ENCODE assay signal across 15 cellular contexts in genomic region chr10:90977162-90977854, GRCh38. TPM values are rescaled to one million over a fixed set of nuclear protein-coding genes. Genes with fewer than 3 reads are reported as not detected.
DNase-seq lines count a peak whose midpoint lies in the region; ATAC-seq and TF ChIP-seq lines count a peak whose summit lies in the region.
"Had no signal": no experiment of that assay in that cellular context is flagged by ENCODE, and none has a peak within 500 bp of the region (broad histone marks: within the 10 kb centered on the region; RNA-seq: fewer than 3 reads in every experiment).

No MANE protein-coding gene starts in this region.

- H3K9me2 ChIP-seq in PC-3 (replicated peaks; ENCODE audit: low read length), result no peaks in the 10 kb centered on the region

- BruUV-seq in PC-3 (replicated peaks; lab: Mats Ljungman, UMichigan), result no TSS peak

- H3K36me3 Mint-ChIP-seq in endodermal cell (ENCODE audit: low read depth), result no peaks in the 10 kb centered on the region

- TF ChIP-seq CTCF in endodermal cell (conservative IDR thresholded peaks at IDR 0.05) (no peak), PC-3 (conservative IDR thresholded peaks at IDR 0.05; ENCODE audit: low read depth, low read length) (no peak)

- WGBS in endodermal cell (ENCODE audit: insufficient coverage in 1 of 2, insufficient read length in 1 of 2), 2 experiments, result 90 to 92% methylated on average over 3 of the region's 3 CpGs

- H3K79me2 ChIP-seq in PC-3 (ENCODE audit: low read length), result no peaks in the 10 kb centered on the region

- peaks cover 17% of the 10 kb centered on the region for H3K4me1 ChIP-seq in endodermal cell (ENCODE audit: control insufficient read depth, insufficient read depth, low read length)
- H3K4me1 ChIP-seq in PC-3 (ENCODE audit: insufficient read depth, low read length), result no peaks in the 10 kb centered on the region
- H3K4me1 ChIP-seq: Caco-2 had no signal

- H3K9ac ChIP-seq in endodermal cell (ENCODE audit: extremely low read depth, low read length, poor library complexity, severe bottlenecking) (no peak overlapping the region), PC-3 (ENCODE audit: low read length) (no peak overlapping the region)

- CTCF ChIA-PET in PC-3 (lab: Charles Lee), result no interaction called here

- ATAC-seq in GM18861 (IDR thresholded peaks at IDR 0.05; ENCODE audit: unreplicated experiment) (peak; percentile 71), GM19467 (IDR thresholded peaks at IDR 0.05; ENCODE audit: unreplicated experiment) (peak; percentile 56), HG03060 (IDR thresholded peaks at IDR 0.05; ENCODE audit: low read depth, unreplicated experiment) (peak; percentile 75), PC-3 (no peak)
- ATAC-seq: left lobe of liver, T-helper 17 cell had no signal

- peaks cover 46% of the 10 kb centered on the region for H3K27me3 Mint-ChIP-seq in endodermal cell (ENCODE audit: insufficient read depth)

- no peak overlapping the region for H3K4me3 Mint-ChIP-seq in endodermal cell
- H3K4me3 Mint-ChIP-seq: HFFc6, neural crest cell, T-helper 17 cell had no signal

- intact Hi-C loops in PC-3 (cut with micrococcal nuclease), result no loop called here

- H3K27ac ChIP-seq in endodermal cell (ENCODE audit: low read depth, low read length), result no peak overlapping the region
- H3K27ac ChIP-seq in PC-3 (ENCODE audit: low read length), result no peak overlapping the region
- H3K27ac ChIP-seq: dorsolateral prefrontal cortex had no signal

- H4K20me1 ChIP-seq in PC-3 (ENCODE audit: low read length), result no peaks in the 10 kb centered on the region

- POLR2A ChIA-PET in PC-3 (lab: Charles Lee; ENCODE audit: unreplicated experiment), result no interaction called here

- peaks cover 15% of the 10 kb centered on the region for H3K4me1 Mint-ChIP-seq in endodermal cell
- H3K4me1 Mint-ChIP-seq: neural crest cell, T-helper 17 cell had no signal

- H3F3A ChIP-seq in PC-3 (ENCODE audit: low read length, unreplicated experiment), result no peaks in the 10 kb centered on the region

- H3K9me3 ChIP-seq in endodermal cell (ENCODE audit: control insufficient read depth, low read length) (peaks cover 20% of the 10 kb centered on the region), PC-3 (ENCODE audit: low read length) (no peaks in the 10 kb centered on the region)
- H3K9me3 ChIP-seq: Caco-2 had no signal

- no peaks in the 10 kb centered on the region for H3K27me3 ChIP-seq in endodermal cell (ENCODE audit: control insufficient read depth, insufficient read depth, low read length, poor library complexity, severe bottlenecking)
- no peaks in the 10 kb centered on the region for H3K27me3 ChIP-seq in PC-3 (ENCODE audit: low read length)
- H3K27me3 ChIP-seq: dorsolateral prefrontal cortex had no signal

- no peak overlapping the region for H2AFZ ChIP-seq in PC-3 (ENCODE audit: low read length)

- H3K36me3 ChIP-seq in endodermal cell (ENCODE audit: control insufficient read depth, insufficient read depth, low read length) (no peaks in the 10 kb centered on the region), PC-3 (ENCODE audit: low read depth, low read length) (no peaks in the 10 kb centered on the region)

- DNase-seq in endodermal cell (no peak), PC-3 (no peak), NCI-H748 treated with DMSO at 0.1 percent for 48 hours (lab: John Stamatoyannopoulos, UW) (no peak)
- no peak for DNase-seq in stimulated activated CD4-positive, alpha-beta T cell treated with anti-CD3 and anti-CD28 coated beads, Interleukin-2, amount 100 ng/mL, for 24 hours
- DNase-seq: Caco-2, dorsolateral prefrontal cortex, glutamatergic neuron, HFFc6, NCI-H2029, T-helper 17 cell had no signal

- H3K4me3 ChIP-seq in endodermal cell (ENCODE audit: low read length) (peak overlapping the region; percentile 42), PC-3 (ENCODE audit: low read length) (no peak overlapping the region)
- H3K4me3 ChIP-seq: dorsolateral prefrontal cortex had no signal

- peaks cover 9% of the 10 kb centered on the region for H3K9me3 Mint-ChIP-seq in endodermal cell
- H3K9me3 Mint-ChIP-seq: HFFc6 had no signal

- no peak overlapping the region for H3K27ac Mint-ChIP-seq in endodermal cell
- H3K27ac Mint-ChIP-seq: HFFc6, T-helper 17 cell had no signal

- no peak overlapping the region for H3K4me2 ChIP-seq in PC-3 (ENCODE audit: low read length)

RNA-seq across cellular contexts. Expression of gene ANKRD1, which starts 56.4 kb away (rescaled TPM):
- total RNA-seq in endodermal cell (10 to 100 TPM; 19.6 to 42.6 TPM), PC-3 (2014; rRNA removed) (2.8 and 3.5 TPM in 2 replicates)
- 40.5 TPM for polyA plus RNA-seq in endodermal cell (2013, experiment 1 of 2)
- 73.8 TPM for polyA plus RNA-seq in endodermal cell (2013, experiment 2 of 2)
- total RNA-seq: left lobe of liver, neural crest cell, T-helper 17 cell had no signal
